10 cellular contexts compared by ENCODE assay signal in the genomic region with DNA sequence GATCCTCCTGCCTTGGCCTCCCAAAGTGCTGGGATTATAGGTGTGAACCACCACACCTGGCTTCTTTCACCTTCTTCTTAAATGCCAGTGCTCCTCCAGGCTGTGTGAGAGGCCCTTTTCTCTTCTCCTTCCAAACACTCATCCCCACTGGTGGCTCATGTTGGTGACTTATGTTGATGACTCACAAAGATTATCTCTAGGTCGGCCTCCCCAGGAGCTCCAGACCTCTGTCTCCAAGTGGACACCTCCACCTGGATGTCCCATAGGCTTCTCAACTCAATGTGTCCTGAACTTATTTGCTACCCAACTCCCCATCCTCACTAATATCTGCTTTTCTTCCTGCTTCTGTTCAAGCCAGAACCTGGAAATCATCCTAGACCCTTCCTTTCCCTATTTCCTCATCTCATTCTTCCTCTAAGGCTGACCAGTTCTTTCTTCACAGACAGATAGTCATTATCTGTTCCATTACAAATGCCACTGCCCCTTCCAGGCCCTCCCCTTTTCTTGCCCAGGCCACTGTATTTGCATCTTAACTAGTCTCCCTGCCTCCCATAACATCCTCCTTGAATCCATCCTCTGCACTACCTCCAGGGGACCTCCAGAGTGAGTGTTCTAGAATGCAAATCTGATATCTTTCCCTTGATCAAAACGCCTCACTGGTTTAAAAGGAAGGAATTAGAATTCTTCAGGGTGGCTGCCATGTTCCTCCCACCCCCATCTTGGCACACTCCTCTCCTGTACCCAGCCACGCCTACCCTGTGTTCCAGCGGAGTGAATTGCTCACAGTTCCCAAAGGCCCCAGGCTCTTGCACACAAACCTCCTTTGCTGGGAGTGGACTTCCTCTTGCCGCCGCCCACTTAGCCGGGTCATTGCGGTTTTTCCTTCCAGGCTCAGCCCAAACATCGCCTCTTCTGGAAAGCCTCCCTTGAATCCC. TPM values are rescaled to one million over a fixed set of nuclear protein-coding genes. Genes with fewer than 3 reads are reported as not detected.
DNase-seq lines count a peak whose midpoint lies in the region; ATAC-seq and TF ChIP-seq lines count a peak whose summit lies in the region.
"Had no signal": no experiment of that assay in that cellular context is flagged by ENCODE, and none has a peak within 500 bp of the region (broad histone marks: within the 10 kb centered on the region; RNA-seq: fewer than 3 reads in every experiment).

No MANE protein-coding gene starts in this region.

- TF ChIP-seq CTCF in astrocyte of the spinal cord (IDR thresholded peaks at IDR 0.05; ENCODE audit: low read depth, low read length), result no peak
- TF ChIP-seq CTCF in testis (IDR thresholded peaks at IDR 0.05), result no peak
- no peak for TF ChIP-seq CTCF in progenitor cell of endocrine pancreas (IDR thresholded peaks at IDR 0.05; ENCODE audit: unreplicated experiment)

- peak; percentile 35 for DNase-seq in astrocyte of the spinal cord (ENCODE audit: low read depth, low spot score)
- DNase-seq in iris pigment epithelial cell (ENCODE audit: low read depth), result peak; percentile 62
- peak; percentile 40 for DNase-seq in testis
- no peak for DNase-seq in C1 segment of cervical spinal cord (lab: John Stamatoyannopoulos, UW)
- DNase-seq in progenitor cell of endocrine pancreas (ENCODE audit: low spot score, unreplicated experiment), result no peak
- no peak for DNase-seq in kidney glomerular epithelial cell (lab: John Stamatoyannopoulos, UW)

- peaks cover 7% of the 10 kb centered on the region for H3K9me3 Mint-ChIP-seq in progenitor cell of endocrine pancreas (ENCODE audit: low read depth)

- peaks cover 17% of the 10 kb centered on the region for H3K27me3 Mint-ChIP-seq in progenitor cell of endocrine pancreas

- no peak overlapping the region for H3K4me3 ChIP-seq in astrocyte of the spinal cord (ENCODE audit: low read depth, low read length)
- H3K4me3 ChIP-seq in testis, result no peak overlapping the region

- H3K36me3 ChIP-seq in KOPT-K1 (ENCODE audit: insufficient read depth, low read length), result no peaks in the 10 kb centered on the region
- H3K36me3 ChIP-seq in testis (ENCODE audit: low read depth, missing control alignments), result no peaks in the 10 kb centered on the region

- no peak overlapping the region for H3K27ac Mint-ChIP-seq in progenitor cell of endocrine pancreas

- H3K36me3 Mint-ChIP-seq in progenitor cell of endocrine pancreas (ENCODE audit: insufficient read depth), result no peaks in the 10 kb centered on the region

- H3K4me1 Mint-ChIP-seq in progenitor cell of endocrine pancreas (ENCODE audit: low read depth), result no peaks in the 10 kb centered on the region

- peaks cover 20% of the 10 kb centered on the region for H3K4me1 ChIP-seq in testis

- intact Hi-C loops in testis (cut with DNase I; ENCODE audit: low total_unique reads), result no loop called here

- 67 to 72% methylated on average over 9 of the region's 9 CpGs for WGBS in testis, 2 donors

- in situ Hi-C loops in astrocyte of the spinal cord (cut with HindIII; ENCODE audit: low sequenced_read_pairs), result no loop called here

- no peak for TF ChIP-seq POLR2A in testis (IDR thresholded peaks at IDR 0.05)

- H3K4me3 Mint-ChIP-seq in progenitor cell of endocrine pancreas (ENCODE audit: low read depth), result no peak overlapping the region

- H3K27me3 ChIP-seq in testis, result no peaks in the 10 kb centered on the region

- H3K27ac ChIP-seq in KOPT-K1 (ENCODE audit: low read depth, low read length, poor library complexity, severe bottlenecking) (peak overlapping the region; percentile 46), testis (peak overlapping the region in 1 of 2 donors; percentile 77)
- H3K27ac ChIP-seq: VCaP had no signal

- no peak for ATAC-seq in GM19023 (IDR thresholded peaks at IDR 0.05; ENCODE audit: unreplicated experiment)

- peaks cover 12% of the 10 kb centered on the region for H3K9me3 ChIP-seq in KOPT-K1 (ENCODE audit: insufficient read depth, low read length, poor library complexity, severe bottlenecking)
- H3K9me3 ChIP-seq in testis, result no peaks in the 10 kb centered on the region

RNA-seq across cellular contexts. Expression of a gene that starts 34.8 kb away (rescaled TPM):
- total RNA-seq in testis (10 to 100 TPM in 1 of 2 donors, 1 to 10 TPM in 1; 6.3 to 11.6 TPM), progenitor cell of endocrine pancreas (not detected in 2 replicates)
- polyA plus RNA-seq in testis (ENCODE audit: insufficient read depth, low read depth, low replicate concordance), result 5.8 TPM
- total RNA-seq: liver had no signal
- polyA plus RNA-seq: liver had no signal

Comparison
In these comparisons a context has a peak if more than half of its experiments do, and no peak if none do; other contexts are left out.
1. DNase-seq: peak in astrocyte of the spinal cord (single experiment), iris pigment epithelial cell (single experiment) and testis (single experiment); none in C1 segment of cervical spinal cord (0 of 14), progenitor cell of endocrine pancreas (single experiment) and kidney glomerular epithelial cell (single experiment).